Comparison of ENCODE assay signal across 8 cellular contexts in genomic region chr1:116485071-116485735, GRCh38.
A peak's percentile ranks its signal among the peaks of the same experiment; 100 is the strongest.
DNase-seq lines count a peak whose midpoint lies in the region; ATAC-seq and TF ChIP-seq lines count a peak whose summit lies in the region.

No MANE protein-coding gene starts in this region.

- DNase-seq in AG20443 (ENCODE audit: low spot score) = peak; percentile 87
- DNase-seq in NCI-H446 (lab: John Stamatoyannopoulos, UW) = peak; percentile 84 to 94
- DNase-seq in activated CD4-positive, alpha-beta T cell treated with anti-CD3 and anti-CD28 coated beads for 24 hours (ENCODE audit: low read depth in 2 of 2) = peak; percentile 89 to 91
- peak; percentile 88 for DNase-seq in choroid plexus epithelial cell (ENCODE audit: low read depth)
- DNase-seq in stimulated activated CD4-positive, alpha-beta T cell treated with anti-CD3 and anti-CD28 coated beads, Interleukin-4, amount 100 ng/mL, for 48 hours (ENCODE audit: low read depth in 2 of 2) = peak; percentile 81 to 93

- H3K4me1 ChIP-seq in liver (ENCODE audit: control insufficient read depth in 4 of 4, insufficient read depth in 4 of 4, low read length in 3 of 4) = peaks cover 0 to 12% (median 3%) of the 10 kb centered on the region in 4 donors

- H3K36me3 ChIP-seq in liver (ENCODE audit: control insufficient read depth in 4 of 4, insufficient read depth in 3 of 4, low read depth in 1 of 4, low read length in 3 of 4) = no peaks in the 10 kb centered on the region

- peak; percentile 96 for TF ChIP-seq CTCF in choroid plexus epithelial cell (conservative IDR thresholded peaks at IDR 0.05; ENCODE audit: low read depth, low read length)
- TF ChIP-seq CTCF in liver (IDR thresholded peaks at IDR 0.05; ENCODE audit: low read depth, low read length, missing input control) = peak; percentile 89

- 37% methylated on average over 6 of the region's 6 CpGs for WGBS in liver

- no peaks in the 10 kb centered on the region for H3K9me3 ChIP-seq in liver (ENCODE audit: control insufficient read depth in 4 of 4, low read length in 3 of 4)

- TF ChIP-seq RAD21 in liver (IDR thresholded peaks at IDR 0.05) = peak; percentile 96 to 98

- peak; percentile 84 for ATAC-seq in GM18909 (IDR thresholded peaks at IDR 0.05; ENCODE audit: poor library complexity, unreplicated experiment)
- peak; percentile 74 for ATAC-seq in HG03196 (IDR thresholded peaks at IDR 0.05; ENCODE audit: unreplicated experiment)

- H3K4me3 ChIP-seq in choroid plexus epithelial cell (ENCODE audit: low read depth, low read length) (no peak overlapping the region), liver (ENCODE audit: low read depth in 1 of 3, low read length in 3 of 3) (no peak overlapping the region)

- H3K27ac ChIP-seq in liver (ENCODE audit: low read depth in 1 of 2, low read length in 2 of 2) = no peak overlapping the region

- H3K27me3 ChIP-seq in liver (ENCODE audit: control insufficient read depth in 4 of 4, insufficient read depth in 4 of 4, low read length in 3 of 4) = no peaks in the 10 kb centered on the region

- no peak overlapping the region for H3K9ac ChIP-seq in liver (ENCODE audit: low read depth in 1 of 2, low read length in 2 of 2)

TF ChIP-seq in liver, 16 proteins besides CTCF, POLR2A, EP300 and RAD21:
- TF ChIP-seq HNF4G (IDR thresholded peaks at IDR 0.05) (no peak), RXRA (IDR thresholded peaks at IDR 0.05) (peak in 1 of 2 donors; percentile 66)
